ENCODE assay signal across 8 cellular contexts in genomic region chr5:16616536-16617271, GRCh38. TPM values are rescaled to one million over a fixed set of nuclear protein-coding genes. Genes with fewer than 3 reads are reported as not detected.
DNase-seq lines count a peak whose midpoint lies in the region; ATAC-seq, FAIRE-seq and TF ChIP-seq lines count a peak whose summit lies in the region.

Gene RETREG1, minus strand, starts transcription at chr5:16616997. Its CDS starts 26 bp downstream, at chr5:16616971.

- no peaks in the 10 kb centered on the region for H3K36me3 Mint-ChIP-seq in IgD-negative memory B cell

- H3K27me3 Mint-ChIP-seq in IgD-negative memory B cell = peaks cover 4% of the 10 kb centered on the region

- H3K4me1 Mint-ChIP-seq in IgD-negative memory B cell = peaks cover 5 to 22% (median 7%) of the 10 kb centered on the region in 3 donors

- H3K27ac Mint-ChIP-seq in IgD-negative memory B cell = peak within 1 kb of the TSS in 1 of 3 donors; percentile 86

- H3K9me3 Mint-ChIP-seq in IgD-negative memory B cell = no peaks in the 10 kb centered on the region

- peak within 1 kb of the TSS; percentile 95 for H3K27ac ChIP-seq in VCaP
- H3K27ac ChIP-seq in kidney (ENCODE audit: low read depth in 2 of 2, low read length in 2 of 2) = peak within 1 kb of the TSS; percentile 40 to 60

- FAIRE-seq in D721Med (lab: Jason Lieb, UNC) (no peak), kidney (lab: Jason Lieb, UNC) (no peak)

- H3K36me3 ChIP-seq in kidney (ENCODE audit: control insufficient read depth in 1 of 2, insufficient read depth in 2 of 2, low read length in 2 of 2) = no peaks in the 10 kb centered on the region

- peak within 1 kb of the TSS; percentile 57 to 80 for H3K4me3 ChIP-seq in kidney (ENCODE audit: low read length in 2 of 2)

- intact Hi-C loops in kidney (cut with DNase I) = no loop called here

- H3K9ac ChIP-seq in kidney (ENCODE audit: low read length in 2 of 2) = peak within 1 kb of the TSS; percentile 63 to 73

- no peaks in the 10 kb centered on the region for H3K9me3 ChIP-seq in kidney (ENCODE audit: control insufficient read depth in 1 of 2, low read length in 2 of 2)

- peaks cover 0 to 8% of the 10 kb centered on the region in 2 donors for H3K4me1 ChIP-seq in kidney (ENCODE audit: control insufficient read depth in 1 of 2, insufficient read depth in 1 of 2, low read depth in 1 of 2, low read length in 2 of 2)

- peak; percentile 68 for ATAC-seq in GM21390 (IDR thresholded peaks at IDR 0.05; ENCODE audit: unreplicated experiment)

- H3K4me3 Mint-ChIP-seq in IgD-negative memory B cell = peak within 1 kb of the TSS; percentile 87 to 96 (median 92)

- DNase-seq in D721Med (ENCODE audit: insufficient read length, low spot score) (peak; percentile 55), T47D (ENCODE audit: low read depth in 1 of 2, low spot score in 1 of 2) (peak; percentile 54 to 67), kidney (peak; percentile 90), NCI-H2107 treated with DMSO at 0.1 percent for 48 hours (lab: John Stamatoyannopoulos, UW; ENCODE audit: unreplicated experiment) (no peak)
- peak; percentile 87 for DNase-seq in stimulated activated CD4-positive, alpha-beta T cell treated with anti-CD3 and anti-CD28 coated beads, Interleukin-15, amount 100 ng/mL, for 24 hours

- TF ChIP-seq CTCF in D721Med (IDR thresholded peaks at IDR 0.05; ENCODE audit: insufficient read depth, missing control alignments) (no peak), VCaP (conservative IDR thresholded peaks at IDR 0.05) (no peak), kidney (IDR thresholded peaks at IDR 0.05; ENCODE audit: borderline replicate concordance, extremely low read depth, insufficient read depth) (no peak)

- in situ Hi-C loops in T47D (cut with HindIII; ENCODE audit: low pct_unique_long_range_greater_than_20kb, low sequenced_read_pairs) = no loop called here

RNA-seq across cellular contexts. Expression of gene RETREG1, which starts in this region (rescaled TPM):
- 9.3 TPM for polyA plus RNA-seq in IgD-negative memory B cell
- total RNA-seq in kidney = 104 TPM
- polyA plus RNA-seq in kidney (ENCODE audit: insufficient read depth, low read depth, low replicate concordance) = 53.6 TPM
